1 cellular context compared by ENCODE assay signal in the genomic region with DNA sequence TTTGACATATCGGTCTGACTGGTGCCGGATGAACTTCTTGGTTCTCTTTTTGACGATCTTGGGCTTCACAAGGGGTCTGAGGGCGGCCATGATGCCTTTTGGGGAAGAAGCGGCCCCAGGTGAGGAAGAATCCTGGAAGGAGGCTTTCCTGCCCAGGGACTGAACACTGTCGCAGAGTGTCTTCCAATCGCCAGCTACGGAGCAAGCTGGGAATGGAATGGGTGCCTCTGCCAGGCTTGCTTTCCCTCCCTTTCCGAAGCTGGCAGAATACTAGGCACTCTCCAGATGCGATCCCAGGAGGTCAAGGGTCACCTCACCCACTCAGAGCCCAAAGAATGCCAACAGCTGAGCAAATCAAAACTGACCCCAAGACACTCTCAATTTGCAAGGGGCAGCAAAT.
A peak's percentile ranks its signal among the peaks of the same experiment; 100 is the strongest.
TF ChIP-seq lines count a peak whose summit lies in the region.
"Not testable (repeated sequence)": the region's sequence is repeated elsewhere in the genome, so short reads cannot be mapped to it uniquely, and the experiment has no call there.

No MANE protein-coding gene starts in this region.

TF ChIP-seq in K562, 482 proteins besides CTCF, POLR2A, EP300 and RAD21:
- TF ChIP-seq TEAD1 (CRISPR knock-in tag; IDR thresholded peaks at IDR 0.05) (0 out of 4 replicates have a peak, but pooled peaks of 1 of the 2 experiments have one; percentile 36), SNRNP70 (optimal IDR thresholded peaks at IDR 0.05; ENCODE audit: low read depth, low read length) (peak; percentile 36), POLR2G (IDR thresholded peaks at IDR 0.05; ENCODE audit: low read depth, low read length) (peak; percentile 33; the same call in 1 of the 2 replicates), HNRNPL (IDR thresholded peaks at IDR 0.05; ENCODE audit: low read depth, low read length) (peak; percentile 16; the same call in 1 of the 2 replicates), TEAD4 (CRISPR knock-in tag; IDR thresholded peaks at IDR 0.05; ENCODE audit: borderline replicate concordance) (0 out of 2 replicates have a peak, but pooled peaks have one; percentile 17), CEBPG (CRISPR knock-in tag; IDR thresholded peaks at IDR 0.05) (0 out of 2 replicates have a peak, but pooled peaks have one; percentile 16), FOXP1 (CRISPR knock-in tag; IDR thresholded peaks at IDR 0.05) (0 out of 2 replicates have a peak, but pooled peaks have one; percentile 32), SAP30 (IDR thresholded peaks at IDR 0.05; ENCODE audit: borderline replicate concordance, insufficient read depth, low read depth, low read length, poor library complexity, severe bottlenecking) (peak; percentile 17), FOXM1 (CRISPR knock-in tag; IDR thresholded peaks at IDR 0.05; ENCODE audit: low read depth) (peak; percentile 35; the same call in 1 of the 2 replicates), YY1 (IDR thresholded peaks at IDR 0.05; ENCODE audit: borderline replicate concordance in 1 of 3, control insufficient read depth in 1 of 3, extremely low read depth in 1 of 3, insufficient read depth in 3 of 3, insufficient read length in 1 of 3, insufficient replicate concordance in 2 of 3, low read depth in 1 of 3, low read length in 2 of 3) (peak in 1 of 3 experiments; percentile 37)
- TF ChIP-seq TEAD4 (IDR thresholded peaks at IDR 0.05; ENCODE audit: low read length); CEBPG (tag; conservative IDR thresholded peaks at IDR 0.05 in 1 of 2, IDR thresholded peaks at IDR 0.05 in 1 of 2); FOXM1 (IDR thresholded peaks at IDR 0.05; ENCODE audit: low read depth): not testable (repeated sequence)
- TF ChIP-seq, protein P1, sequence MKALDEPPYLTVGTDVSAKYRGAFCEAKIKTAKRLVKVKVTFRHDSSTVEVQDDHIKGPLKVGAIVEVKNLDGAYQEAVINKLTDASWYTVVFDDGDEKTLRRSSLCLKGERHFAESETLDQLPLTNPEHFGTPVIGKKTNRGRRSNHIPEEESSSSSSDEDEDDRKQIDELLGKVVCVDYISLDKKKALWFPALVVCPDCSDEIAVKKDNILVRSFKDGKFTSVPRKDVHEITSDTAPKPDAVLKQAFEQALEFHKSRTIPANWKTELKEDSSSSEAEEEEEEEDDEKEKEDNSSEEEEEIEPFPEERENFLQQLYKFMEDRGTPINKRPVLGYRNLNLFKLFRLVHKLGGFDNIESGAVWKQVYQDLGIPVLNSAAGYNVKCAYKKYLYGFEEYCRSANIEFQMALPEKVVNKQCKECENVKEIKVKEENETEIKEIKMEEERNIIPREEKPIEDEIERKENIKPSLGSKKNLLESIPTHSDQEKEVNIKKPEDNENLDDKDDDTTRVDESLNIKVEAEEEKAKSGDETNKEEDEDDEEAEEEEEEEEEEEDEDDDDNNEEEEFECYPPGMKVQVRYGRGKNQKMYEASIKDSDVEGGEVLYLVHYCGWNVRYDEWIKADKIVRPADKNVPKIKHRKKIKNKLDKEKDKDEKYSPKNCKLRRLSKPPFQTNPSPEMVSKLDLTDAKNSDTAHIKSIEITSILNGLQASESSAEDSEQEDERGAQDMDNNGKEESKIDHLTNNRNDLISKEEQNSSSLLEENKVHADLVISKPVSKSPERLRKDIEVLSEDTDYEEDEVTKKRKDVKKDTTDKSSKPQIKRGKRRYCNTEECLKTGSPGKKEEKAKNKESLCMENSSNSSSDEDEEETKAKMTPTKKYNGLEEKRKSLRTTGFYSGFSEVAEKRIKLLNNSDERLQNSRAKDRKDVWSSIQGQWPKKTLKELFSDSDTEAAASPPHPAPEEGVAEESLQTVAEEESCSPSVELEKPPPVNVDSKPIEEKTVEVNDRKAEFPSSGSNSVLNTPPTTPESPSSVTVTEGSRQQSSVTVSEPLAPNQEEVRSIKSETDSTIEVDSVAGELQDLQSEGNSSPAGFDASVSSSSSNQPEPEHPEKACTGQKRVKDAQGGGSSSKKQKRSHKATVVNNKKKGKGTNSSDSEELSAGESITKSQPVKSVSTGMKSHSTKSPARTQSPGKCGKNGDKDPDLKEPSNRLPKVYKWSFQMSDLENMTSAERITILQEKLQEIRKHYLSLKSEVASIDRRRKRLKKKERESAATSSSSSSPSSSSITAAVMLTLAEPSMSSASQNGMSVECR (CRISPR knock-in tag; IDR thresholded peaks at IDR 0.05) = 0 out of 2 replicates have a peak, but pooled peaks have one; percentile 48
